In genomic region chr10:102396751-102397151, GRCh38 we compare ENCODE assay signal across 11 cellular contexts. TPM values are rescaled to one million over a fixed set of nuclear protein-coding genes. Genes with fewer than 3 reads are reported as not detected.
DNase-seq lines count a peak whose midpoint lies in the region; ATAC-seq and TF ChIP-seq lines count a peak whose summit lies in the region.
"Had no signal": no experiment of that assay in that cellular context is flagged by ENCODE, and none has a peak within 500 bp of the region (broad histone marks: within the 10 kb centered on the region; RNA-seq: fewer than 3 reads in every experiment).

No MANE protein-coding gene starts in this region.

- H3K27ac ChIP-seq in 22Rv1 (peak overlapping the region; percentile 89), muscle layer of colon (ENCODE audit: low read depth, low read length) (peak overlapping the region; percentile 97), left lung (peak overlapping the region in 1 of 2 donors; percentile 96)

- H3K27me3 ChIP-seq in muscle layer of colon (ENCODE audit: control insufficient read depth in 1 of 2, insufficient read depth in 2 of 2, low read length in 2 of 2) (no peaks in the 10 kb centered on the region), left lung (no peaks in the 10 kb centered on the region)

- no peak for TF ChIP-seq CTCF in 22Rv1 (IDR thresholded peaks at IDR 0.05)
- no peak for TF ChIP-seq CTCF in left lung (IDR thresholded peaks at IDR 0.05)

- no peaks in the 10 kb centered on the region for H3K27me3 Mint-ChIP-seq in activated naive CD8-positive, alpha-beta T cell treated with anti-CD3 and anti-CD28 coated beads, Interleukin-2, amount 50 U/mL, for 24 hours

- peaks cover 50% of the 10 kb centered on the region for H3K4me1 Mint-ChIP-seq in activated naive CD8-positive, alpha-beta T cell treated with anti-CD3 and anti-CD28 coated beads, Interleukin-2, amount 50 U/mL, for 24 hours

- peak; percentile 3 for TF ChIP-seq POLR2A in GM19193 (IDR thresholded peaks at IDR 0.05; ENCODE audit: extremely low read depth, insufficient read depth, insufficient read length)

- no peak for DNase-seq in activated naive CD8-positive, alpha-beta T cell treated with anti-CD3 and anti-CD28 coated beads, Interleukin-2, amount 50 U/mL, for 24 hours
- no peak for DNase-seq in left lung
- DNase-seq: caudate nucleus had no signal

- H3K36me3 Mint-ChIP-seq in activated naive CD8-positive, alpha-beta T cell treated with anti-CD3 and anti-CD28 coated beads, Interleukin-2, amount 50 U/mL, for 24 hours (ENCODE audit: low read depth), result peaks cover 50% of the 10 kb centered on the region

- H3K4me1 ChIP-seq in muscle layer of colon (ENCODE audit: insufficient read depth, low read length) (peaks cover 35% of the 10 kb centered on the region), left lung (peaks cover 13 to 57% of the 10 kb centered on the region in 2 donors)

- intact Hi-C loops in left lung (cut with DNase I), result loop anchor here in 1 of 2 donors (10.0 kb wide), 1 partner anchor 198 kb away; no protein-coding TSS in a partner anchor

- ATAC-seq in activated naive CD8-positive, alpha-beta T cell treated with anti-CD3 and anti-CD28 coated beads, Interleukin-2, amount 50 U/mL, for 24 hours, result no peak
- ATAC-seq in left lung (no peak), HG02759 (IDR thresholded peaks at IDR 0.05; ENCODE audit: unreplicated experiment) (no peak), HG02610 (IDR thresholded peaks at IDR 0.05; ENCODE audit: unreplicated experiment) (no peak), HG02763 (IDR thresholded peaks at IDR 0.05; ENCODE audit: unreplicated experiment) (no peak)

- H3K9ac ChIP-seq in muscle layer of colon (ENCODE audit: low read length), result peak overlapping the region; percentile 98

- H3K4me3 ChIP-seq in muscle layer of colon (ENCODE audit: low read depth in 1 of 2, low read length in 2 of 2) (peak overlapping the region; percentile 70 to 96), left lung (peak overlapping the region in 1 of 2 donors; percentile 72)

- H3K9me3 Mint-ChIP-seq in activated naive CD8-positive, alpha-beta T cell treated with anti-CD3 and anti-CD28 coated beads, Interleukin-2, amount 50 U/mL, for 24 hours, result no peaks in the 10 kb centered on the region

- H3K27ac Mint-ChIP-seq in activated naive CD8-positive, alpha-beta T cell treated with anti-CD3 and anti-CD28 coated beads, Interleukin-2, amount 50 U/mL, for 24 hours, result peak overlapping the region; percentile 99

- H3K4me3 Mint-ChIP-seq in activated naive CD8-positive, alpha-beta T cell treated with anti-CD3 and anti-CD28 coated beads, Interleukin-2, amount 50 U/mL, for 24 hours, result peak overlapping the region; percentile 99

- H3K9me3 ChIP-seq in muscle layer of colon (ENCODE audit: low read length), result no peaks in the 10 kb centered on the region
- no peaks in the 10 kb centered on the region for H3K9me3 ChIP-seq in left lung

- H3K36me3 ChIP-seq in muscle layer of colon (ENCODE audit: insufficient read depth, low read length) (peaks cover 38% of the 10 kb centered on the region), left lung (peaks cover 0 to 47% of the 10 kb centered on the region in 2 donors)

RNA-seq across cellular contexts. Expression of gene NFKB2, which starts 1.2 kb away (rescaled TPM):
- total RNA-seq in left lung, result 10 to 100 TPM; 37.0 to 50.2 TPM

RNA-seq across cellular contexts. Expression of gene PSD, which starts 21.8 kb away (rescaled TPM):
- 1 to 10 TPM; 1.4 to 5.4 TPM for total RNA-seq in left lung

RNA-seq across cellular contexts. Expression of gene FBXL15, which starts 23.9 kb away (rescaled TPM):
- 10 to 100 TPM; 17.4 to 18.7 TPM for total RNA-seq in left lung

RNA-seq across cellular contexts. Expression of gene CUEDC2, which starts 35.6 kb away (rescaled TPM):
- 10 to 100 TPM; 47.0 to 48.2 TPM for total RNA-seq in left lung

RNA-seq across cellular contexts. Expression of gene C10orf95, which starts 54.6 kb away (rescaled TPM):
- 1 to 10 TPM; 5.6 to 7.3 TPM for total RNA-seq in left lung
- total RNA-seq: Daoy, lung microvascular endothelial cell had no signal
